In the genomic region with DNA sequence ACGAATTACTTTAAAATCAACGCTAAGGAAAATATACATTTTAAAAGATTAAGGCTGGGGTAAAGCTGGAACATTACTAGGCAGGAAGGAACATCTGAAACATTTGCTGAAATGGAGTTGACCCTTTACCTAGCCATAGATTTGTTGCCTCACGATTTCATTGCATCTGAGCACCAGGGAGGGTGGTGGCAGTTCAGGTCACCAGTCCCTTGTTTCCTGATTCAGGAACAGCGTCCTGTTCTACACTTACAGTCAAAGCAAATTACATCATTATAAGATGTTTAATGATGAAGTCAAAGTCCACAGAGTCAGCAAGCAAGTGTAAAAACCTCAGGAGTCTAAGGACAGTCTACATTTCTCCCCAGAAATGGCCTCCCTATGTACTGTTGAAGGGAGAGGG, we compare ENCODE assay signal across 23 cellular contexts. TPM values are rescaled to one million over a fixed set of nuclear protein-coding genes. Genes with fewer than 3 reads are reported as not detected.
A peak's percentile ranks its signal among the peaks of the same experiment; 100 is the strongest.
DNase-seq lines count a peak whose midpoint lies in the region; ATAC-seq and TF ChIP-seq lines count a peak whose summit lies in the region.
"Had no signal": no experiment of that assay in that cellular context is flagged by ENCODE, and none has a peak within 500 bp of the region (broad histone marks: within the 10 kb centered on the region; RNA-seq: fewer than 3 reads in every experiment).

No MANE protein-coding gene starts in this region.

- ATAC-seq in CD4-positive, CD25-positive, alpha-beta regulatory T cell (ENCODE audit: low read depth in 2 of 2) = no peak
- peak; percentile 85 for ATAC-seq in mucosa of descending colon
- ATAC-seq in GM18498 (IDR thresholded peaks at IDR 0.05; ENCODE audit: unreplicated experiment) = no peak
- ATAC-seq: A549 had no signal

- WGBS in transverse colon (ENCODE audit: low coverage in 1 of 2), 2 donors = 43 to 60% methylated on average over 1 to 4 of the region's 4 CpGs

- H3K4me1 ChIP-seq in CD4-positive, CD25-positive, alpha-beta regulatory T cell (ENCODE audit: control insufficient read depth, insufficient read depth, low read length, poor library complexity, severe bottlenecking) = peaks cover 21% of the 10 kb centered on the region
- no peaks in the 10 kb centered on the region for H3K4me1 ChIP-seq in colonic mucosa
- peaks cover 13% of the 10 kb centered on the region for H3K4me1 ChIP-seq in mucosa of descending colon (ENCODE audit: low read depth)
- H3K4me1 ChIP-seq in transverse colon = peaks cover 3 to 35% (median 17%) of the 10 kb centered on the region in 4 donors
- H3K4me1 ChIP-seq: BE2C had no signal

- peaks cover 10% of the 10 kb centered on the region for H3K36me3 ChIP-seq in CD4-positive, CD25-positive, alpha-beta regulatory T cell (ENCODE audit: control insufficient read depth, insufficient read depth, low read length)
- no peaks in the 10 kb centered on the region for H3K36me3 ChIP-seq in colonic mucosa
- no peaks in the 10 kb centered on the region for H3K36me3 ChIP-seq in mucosa of descending colon (ENCODE audit: low read depth)
- no peaks in the 10 kb centered on the region for H3K36me3 ChIP-seq in transverse colon
- H3K36me3 ChIP-seq: BE2C had no signal

- peaks cover 5% of the 10 kb centered on the region for H3K27me3 Mint-ChIP-seq in CD4-positive, CD25-positive, alpha-beta regulatory T cell
- no peaks in the 10 kb centered on the region for H3K27me3 Mint-ChIP-seq in endothelial cell (ENCODE audit: unreplicated experiment)
- H3K27me3 Mint-ChIP-seq: CD4-positive, alpha-beta memory T cell had no signal

- no peaks in the 10 kb centered on the region for H3K9me3 Mint-ChIP-seq in CD4-positive, CD25-positive, alpha-beta regulatory T cell
- H3K9me3 Mint-ChIP-seq in endothelial cell (ENCODE audit: unreplicated experiment) = no peaks in the 10 kb centered on the region
- H3K9me3 Mint-ChIP-seq: CD14-positive monocyte; CD4-positive, alpha-beta memory T cell had no signal

- no peak for TF ChIP-seq POLR2A in transverse colon (IDR thresholded peaks at IDR 0.05)

- no peak overlapping the region for H3K4me3 Mint-ChIP-seq in CD4-positive, CD25-positive, alpha-beta regulatory T cell
- no peak overlapping the region for H3K4me3 Mint-ChIP-seq in endothelial cell (ENCODE audit: unreplicated experiment)
- H3K4me3 Mint-ChIP-seq: CD14-positive monocyte; CD4-positive, alpha-beta memory T cell had no signal

- peaks cover 11 to 43% (median 22%) of the 10 kb centered on the region in 4 donors for H3K4me1 Mint-ChIP-seq in CD4-positive, CD25-positive, alpha-beta regulatory T cell
- peaks cover 22% of the 10 kb centered on the region for H3K4me1 Mint-ChIP-seq in endothelial cell (ENCODE audit: unreplicated experiment)

- TF ChIP-seq CTCF in colonic mucosa (IDR thresholded peaks at IDR 0.05) (no peak), mucosa of descending colon (IDR thresholded peaks at IDR 0.05) (no peak), transverse colon (IDR thresholded peaks at IDR 0.05) (no peak), endothelial cell (IDR thresholded peaks at IDR 0.05; ENCODE audit: unreplicated experiment) (no peak)

- H3K9ac ChIP-seq in colonic mucosa (ENCODE audit: low read depth in 2 of 2, low read length in 2 of 2) = peak overlapping the region in 1 of 2 donors; percentile 70
- H3K9ac ChIP-seq: BLaER1 treated with 17β-estradiol and CSF1 and Interleukin-3, amounts not matched to agents 10 nM and 100 nM; GM23248 had no signal

- H3K27me3 ChIP-seq in CD4-positive, CD25-positive, alpha-beta regulatory T cell (ENCODE audit: control insufficient read depth, insufficient read depth, low read length) = no peaks in the 10 kb centered on the region
- no peaks in the 10 kb centered on the region for H3K27me3 ChIP-seq in colonic mucosa
- H3K27me3 ChIP-seq in transverse colon = no peaks in the 10 kb centered on the region
- H3K27me3 ChIP-seq: BLaER1 treated with 17β-estradiol and CSF1 and Interleukin-3, amounts not matched to agents 10 nM and 100 nM had no signal

- no peak overlapping the region for H3K27ac ChIP-seq in CD4-positive, CD25-positive, alpha-beta regulatory T cell (ENCODE audit: insufficient read depth, low read length, poor library complexity, severe bottlenecking)
- H3K27ac ChIP-seq in colonic mucosa (peak overlapping the region; percentile 63), transverse colon (peak overlapping the region; percentile 55 to 77 (median 73))
- H3K27ac ChIP-seq: A549; BLaER1 treated with 17β-estradiol and CSF1 and Interleukin-3, amounts not matched to agents 10 nM and 100 nM; GM23248 had no signal

- peak overlapping the region in 2 of 3 donors; percentile 36 to 71 for H3K27ac Mint-ChIP-seq in CD4-positive, CD25-positive, alpha-beta regulatory T cell
- no peak overlapping the region for H3K27ac Mint-ChIP-seq in endothelial cell (ENCODE audit: unreplicated experiment)

- in situ Hi-C loops in transverse colon (cut with MboI; ENCODE audit: low pct_ligation_motif_present in 1 of 4, low pct_unique_long_range_greater_than_20kb in 1 of 4, low sequenced_read_pairs in 3 of 4) = loop anchor here in 1 of 4 donors (5.0 kb wide), 1 partner anchor 93 kb away; no protein-coding TSS in a partner anchor

- H3K9me3 ChIP-seq in CD4-positive, CD25-positive, alpha-beta regulatory T cell (ENCODE audit: control insufficient read depth in 2 of 2, low read length in 2 of 2) = no peaks in the 10 kb centered on the region
- no peaks in the 10 kb centered on the region for H3K9me3 ChIP-seq in colonic mucosa
- no peaks in the 10 kb centered on the region for H3K9me3 ChIP-seq in mucosa of descending colon
- H3K9me3 ChIP-seq in transverse colon = no peaks in the 10 kb centered on the region
- H3K9me3 ChIP-seq: A549; BE2C; BLaER1 treated with 17β-estradiol and CSF1 and Interleukin-3, amounts not matched to agents 10 nM and 100 nM had no signal

- intact Hi-C loops in colonic mucosa (cut with DNase I) = no loop called here
- intact Hi-C loops in mucosa of descending colon (cut with DNase I, micrococcal nuclease) = no loop called here
- intact Hi-C loops in transverse colon (cut with DNase I; ENCODE audit: low total_unique reads) = no loop called here

- H3K4me3 ChIP-seq in CD4-positive, CD25-positive, alpha-beta regulatory T cell (ENCODE audit: low read depth, low read length) = no peak overlapping the region
- H3K4me3 ChIP-seq in colonic mucosa (no peak overlapping the region), mucosa of descending colon (no peak overlapping the region), transverse colon (no peak overlapping the region)
- H3K4me3 ChIP-seq: A549; BLaER1 treated with 17β-estradiol and CSF1 and Interleukin-3, amounts not matched to agents 10 nM and 100 nM; GM23248 had no signal

- DNase-seq in CD4-positive, CD25-positive, alpha-beta regulatory T cell = no peak
- DNase-seq in colonic mucosa (peak; percentile 65), mucosa of descending colon (peak in 1 of 3 donors; percentile 53), transverse colon (peak; percentile 41), endothelial cell (ENCODE audit: low spot score) (no peak)
- no peak for DNase-seq in stimulated activated naive CD4-positive, alpha-beta T cell (lab: John Stamatoyannopoulos, UW)
- DNase-seq: 8988T; ACHN; AML-193; BE2C; Calu3; CD4-positive, alpha-beta memory T cell; COR-L47; DMS53; DMS79 treated with DMSO at 0.1 percent for 48 hours; GF-D8; GM23248; H7; HCEC 1CT had no signal

- peaks cover 11% of the 10 kb centered on the region for H3K36me3 Mint-ChIP-seq in CD4-positive, CD25-positive, alpha-beta regulatory T cell
- peaks cover 5% of the 10 kb centered on the region for H3K36me3 Mint-ChIP-seq in endothelial cell (ENCODE audit: low read depth, unreplicated experiment)

- TF ChIP-seq EP300 in transverse colon (IDR thresholded peaks at IDR 0.05; ENCODE audit: low read depth) = no peak

RNA-seq across cellular contexts. Expression of a gene that starts 9.0 kb away (rescaled TPM):
- total RNA-seq in CD4-positive, CD25-positive, alpha-beta regulatory T cell = 15.9 TPM
- polyA plus RNA-seq in CD4-positive, CD25-positive, alpha-beta regulatory T cell = 10 to 100 TPM in 1 of 4 donors, 1 to 10 TPM in 3; 6.4 to 10.6 (median 7.5) TPM
- total RNA-seq in colonic mucosa (10 to 100 TPM; 15.0 to 26.7 TPM), mucosa of descending colon (10 to 100 TPM; 18.1 to 24.2 (median 20.7) TPM), transverse colon (10 to 100 TPM in 3 of 4 donors, 1 to 10 TPM in 1; 7.8 to 45.3 (median 19.9) TPM), endothelial cell (ENCODE audit: unreplicated experiment) (16.6 TPM)

RNA-seq across cellular contexts. Expression of a gene that starts 37.4 kb away (rescaled TPM):
- 8,618 TPM for total RNA-seq in CD4-positive, CD25-positive, alpha-beta regulatory T cell
- polyA plus RNA-seq in CD4-positive, CD25-positive, alpha-beta regulatory T cell = 1,000 to 10,000 TPM; 4,778 to 8,292 (median 6,791) TPM
- 1,000 to 10,000 TPM; 1,153 to 3,111 TPM for total RNA-seq in colonic mucosa
- total RNA-seq in mucosa of descending colon = 1,000 to 10,000 TPM; 1,294 to 6,470 (median 3,045) TPM
- 1,000 to 10,000 TPM in 3 of 4 donors, 100 to 1,000 TPM in 1; 915 to 3,432 (median 2,814) TPM for total RNA-seq in transverse colon
- 301 TPM for total RNA-seq in endothelial cell (ENCODE audit: unreplicated experiment)

Comparison
In these comparisons a context has a peak if more than half of its experiments do, and no peak if none do; other contexts are left out.
1. DNase-seq: peak in colonic mucosa (single experiment) and transverse colon (single experiment); none in CD4-positive, CD25-positive, alpha-beta regulatory T cell (0 of 3), stimulated activated naive CD4-positive, alpha-beta T cell (0 of 6) and endothelial cell (single experiment).